17 cellular contexts compared by ENCODE assay signal in genomic region chr3:9201278-9201677, GRCh38. TPM values are rescaled to one million over a fixed set of nuclear protein-coding genes. Genes with fewer than 3 reads are reported as not detected.
A peak's percentile ranks its signal among the peaks of the same experiment; 100 is the strongest.
DNase-seq lines count a peak whose midpoint lies in the region; FAIRE-seq and TF ChIP-seq lines count a peak whose summit lies in the region.
"Had no signal": no experiment of that assay in that cellular context is flagged by ENCODE, and none has a peak within 500 bp of the region (broad histone marks: within the 10 kb centered on the region; RNA-seq: fewer than 3 reads in every experiment).

No MANE protein-coding gene starts in this region.

- TF ChIP-seq POLR2A in lower leg skin (IDR thresholded peaks at IDR 0.05): no peak

- no peak overlapping the region for H3K4me3 ChIP-seq in AG10803 (ENCODE audit: low read length)
- H3K4me3 ChIP-seq in lower leg skin (ENCODE audit: low read depth, poor library complexity, severe bottlenecking): no peak overlapping the region
- H3K4me3 ChIP-seq: colonic mucosa had no signal

- peak overlapping the region; percentile 90 to 99 (median 99) for H3K27ac Mint-ChIP-seq in brain
- H3K27ac Mint-ChIP-seq in activated CD4-positive, alpha-beta T cell treated with anti-CD3 and anti-CD28 coated beads, Interleukin-2, amount 10 ng/mL, durations not matched to agents 24 days and 14 days: no peak overlapping the region
- H3K27ac Mint-ChIP-seq: activated CD8-positive, alpha-beta T cell treated with anti-CD3 and anti-CD28 coated beads, Interleukin-2, amount 10 ng/mL, durations not matched to agents 7 days and 5 days; activated T-helper 1 cell treated with anti-CD3 and anti-CD28 coated beads, Interleukin-12 subunit alpha, Interleukin-12 subunit beta, Interleukin-2, Interleukin-4 antibody, amounts not matched to agents 30 ng/mL and 10 ng/mL and 1 ng/mL, durations not matched to agents 14 hours and 24 hours and 36 hours had no signal

- 58 to 73% methylated on average over 6 of the region's 6 CpGs for WGBS in lower leg skin, 2 donors

- DNase-seq in AG10803 (ENCODE audit: low read depth) (peak; percentile 62), NCI-H1694 (lab: John Stamatoyannopoulos, UW) (peak; percentile 34), lower leg skin (ENCODE audit: low spot score in 2 of 2) (peak; percentile 35 to 86), HCEC 1CT (no peak), urothelium cell line (ENCODE audit: low spot score) (no peak)
- no peak for DNase-seq in activated CD4-positive, alpha-beta T cell treated with anti-CD3 and anti-CD28 coated beads, Interleukin-2, amount 10 ng/mL, durations not matched to agents 24 days and 14 days
- DNase-seq in activated effector memory CD4-positive, alpha-beta T cell treated with Interleukin-2 at 50 U/mL for 16 hours: no peak
- DNase-seq: activated CD8-positive, alpha-beta T cell treated with anti-CD3 and anti-CD28 coated beads, Interleukin-2, amount 10 ng/mL, durations not matched to agents 7 days and 5 days; Calu3; colonic mucosa; GF-D8; kidney glomerular epithelial cell; NCI-H1417 treated with DMSO at 0.1 percent for 48 hours; NCI-H510A treated with DMSO at 0.1 percent for 48 hours; SW 1271 had no signal

- peak overlapping the region in 4 of 5 experiments; percentile 11 to 82 (median 48) for H3K4me3 Mint-ChIP-seq in brain
- H3K4me3 Mint-ChIP-seq in activated CD4-positive, alpha-beta T cell treated with anti-CD3 and anti-CD28 coated beads, Interleukin-2, amount 10 ng/mL, durations not matched to agents 24 days and 14 days: no peak overlapping the region
- H3K4me3 Mint-ChIP-seq: activated CD8-positive, alpha-beta T cell treated with anti-CD3 and anti-CD28 coated beads, Interleukin-2, amount 10 ng/mL, durations not matched to agents 7 days and 5 days; activated T-helper 1 cell treated with anti-CD3 and anti-CD28 coated beads, Interleukin-12 subunit alpha, Interleukin-12 subunit beta, Interleukin-2, Interleukin-4 antibody, amounts not matched to agents 30 ng/mL and 10 ng/mL and 1 ng/mL, durations not matched to agents 14 hours and 24 hours and 36 hours had no signal

- H3K4me1 Mint-ChIP-seq in brain: peaks cover 99% of the 10 kb centered on the region
- H3K4me1 Mint-ChIP-seq in activated CD4-positive, alpha-beta T cell treated with anti-CD3 and anti-CD28 coated beads, Interleukin-2, amount 10 ng/mL, durations not matched to agents 24 days and 14 days: no peaks in the 10 kb centered on the region

- FAIRE-seq in urothelium cell line (lab: Jason Lieb, UNC): no peak

- intact Hi-C loops in lower leg skin (cut with DNase I; ENCODE audit: low total_unique reads): no loop called here
- intact Hi-C loops in activated CD4-positive, alpha-beta T cell treated with anti-CD3 and anti-CD28 coated beads, Interleukin-2, amount 10 ng/mL, durations not matched to agents 24 days and 14 days (cut with micrococcal nuclease): no loop called here

- H3K36me3 Mint-ChIP-seq in brain: peaks cover 6% of the 10 kb centered on the region
- H3K36me3 Mint-ChIP-seq in activated CD4-positive, alpha-beta T cell treated with anti-CD3 and anti-CD28 coated beads, Interleukin-2, amount 10 ng/mL, durations not matched to agents 24 days and 14 days (ENCODE audit: low read depth): no peaks in the 10 kb centered on the region

- TF ChIP-seq CTCF in AG10803 (conservative IDR thresholded peaks at IDR 0.05; ENCODE audit: low read length): peak; percentile 31
- no peak for TF ChIP-seq CTCF in brain (conservative IDR thresholded peaks at IDR 0.05)
- no peak for TF ChIP-seq CTCF in lower leg skin (IDR thresholded peaks at IDR 0.05)

- peaks cover 5% of the 10 kb centered on the region for H3K27me3 Mint-ChIP-seq in brain
- peaks cover 6% of the 10 kb centered on the region for H3K27me3 Mint-ChIP-seq in activated CD4-positive, alpha-beta T cell treated with anti-CD3 and anti-CD28 coated beads, Interleukin-2, amount 10 ng/mL, durations not matched to agents 24 days and 14 days

- peaks cover 0 to 3% (median 0%) of the 10 kb centered on the region in 5 experiments for H3K9me3 Mint-ChIP-seq in brain
- no peaks in the 10 kb centered on the region for H3K9me3 Mint-ChIP-seq in activated CD4-positive, alpha-beta T cell treated with anti-CD3 and anti-CD28 coated beads, Interleukin-2, amount 10 ng/mL, durations not matched to agents 24 days and 14 days
- H3K9me3 Mint-ChIP-seq: activated T-helper 1 cell treated with anti-CD3 and anti-CD28 coated beads, Interleukin-12 subunit alpha, Interleukin-12 subunit beta, Interleukin-2, Interleukin-4 antibody, amounts not matched to agents 30 ng/mL and 10 ng/mL and 1 ng/mL, durations not matched to agents 14 hours and 24 hours and 36 hours had no signal

RNA-seq across cellular contexts. Expression of gene SRGAP3, which starts 48.2 kb away (rescaled TPM):
- polyA plus RNA-seq in brain (ENCODE audit: insufficient read depth, low read depth, low replicate concordance): 9.8 TPM
- total RNA-seq in lower leg skin: 10 to 100 TPM; 13.7 to 27.7 (median 18.5) TPM
- total RNA-seq in activated CD4-positive, alpha-beta T cell treated with anti-CD3 and anti-CD28 coated beads, Interleukin-2, amount 10 ng/mL, durations not matched to agents 24 days and 14 days: 0.40 and 0.45 TPM in 2 replicates

Comparison
In these comparisons a context has a peak if more than half of its experiments do, and no peak if none do; other contexts are left out.
1. DNase-seq: peak in AG10803 (single experiment), NCI-H1694 (single experiment) and lower leg skin (2 of 2); none in activated CD4-positive, alpha-beta T cell treated with anti-CD3 and anti-CD28 coated beads, Interleukin-2, amount 10 ng/mL, durations not matched to agents 24 days and 14 days (single experiment), HCEC 1CT (single experiment), activated effector memory CD4-positive, alpha-beta T cell treated with Interleukin-2 at 50 U/mL for 16 hours (single experiment) and urothelium cell line (single experiment).
2. RNA of gene SRGAP3, which starts 48.2 kb away (total RNA-seq): 13.7 to 27.7 TPM in lower leg skin; 0.40 to 0.45 TPM in activated CD4-positive, alpha-beta T cell treated with anti-CD3 and anti-CD28 coated beads, Interleukin-2, amount 10 ng/mL, durations not matched to agents 24 days and 14 days; every median in the first group is over 10 times any median in the second.